ENCODE assay signal across 24 cellular contexts in the genomic region with DNA sequence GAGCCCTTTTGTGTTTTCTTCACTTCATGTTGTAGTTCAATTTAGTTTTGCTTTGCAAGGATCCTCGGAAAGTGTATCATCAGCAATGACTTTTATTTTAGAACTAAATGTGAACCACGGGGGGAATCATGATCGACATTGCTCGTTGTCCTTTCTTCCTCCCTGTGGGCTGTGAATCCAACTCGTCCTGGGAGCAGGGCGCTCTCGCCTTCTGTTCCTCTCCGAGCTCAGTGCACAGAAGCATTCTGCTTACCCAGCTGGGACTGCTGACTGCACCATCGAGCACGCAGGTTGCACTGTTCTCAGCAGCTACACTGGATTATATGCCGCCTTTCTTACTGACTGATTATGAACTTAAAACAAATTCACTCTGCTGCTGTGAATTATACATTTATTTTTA.
DNase-seq lines count a peak whose midpoint lies in the region; FAIRE-seq lines count a peak whose summit lies in the region.
"Had no signal": no experiment of that assay in that cellular context is flagged by ENCODE, and none has a peak within 500 bp of the region (broad histone marks: within the 10 kb centered on the region; RNA-seq: fewer than 3 reads in every experiment).

No MANE protein-coding gene starts in this region.

- H3K14ac ChIP-seq in mesenchymal stem cell (ENCODE audit: low read length in 2 of 2) = peak overlapping the region in 1 of 2 experiments; percentile 88

- H3K9ac ChIP-seq in mesenchymal stem cell (ENCODE audit: low read length) = no peak overlapping the region

- no peak overlapping the region for H2BK120ac ChIP-seq in mesenchymal stem cell (ENCODE audit: low read depth, low read length)

- no peaks in the 10 kb centered on the region for H3K9me3 ChIP-seq in mesenchymal stem cell (ENCODE audit: control insufficient read depth, low read length)
- H3K9me3 ChIP-seq: heart left ventricle, lower lobe of right lung, vagina had no signal

- peak overlapping the region; percentile 31 for H4K8ac ChIP-seq in mesenchymal stem cell (ENCODE audit: low read length)

- peaks cover 4% of the 10 kb centered on the region for H3K4me1 ChIP-seq in mesenchymal stem cell (ENCODE audit: control insufficient read depth, insufficient read depth, low read depth, low read length)
- H3K4me1 ChIP-seq: vagina had no signal

- no peak overlapping the region for H3K23ac ChIP-seq in mesenchymal stem cell (ENCODE audit: low read length in 2 of 2)

- FAIRE-seq in GM19239 (lab: Jason Lieb, UNC) = no peak
- FAIRE-seq: A204.1, islet of Langerhans, TTC549 had no signal

- no peak overlapping the region for H2BK5ac ChIP-seq in mesenchymal stem cell (ENCODE audit: low read depth, low read length, poor library complexity, severe bottlenecking)

- no peak overlapping the region for H2AK5ac ChIP-seq in mesenchymal stem cell (ENCODE audit: low read length, severe bottlenecking)

- DNase-seq in NCI-H1694 treated with DMSO at 0.1 percent for 48 hours (lab: John Stamatoyannopoulos, UW) (peak; percentile 3), NCI-H1694 (lab: John Stamatoyannopoulos, UW) (no peak), astrocyte of the hippocampus (ENCODE audit: low read depth, low spot score) (peak; percentile 45), mesenchymal stem cell (no peak), substantia nigra (lab: John Stamatoyannopoulos, UW) (peak in 41 of 49 donors; percentile 12 to 72 (median 44)), GM19239 (ENCODE audit: insufficient read length, low spot score) (no peak), NCI-H82 treated with DMSO at 0.1 percent for 48 hours (lab: John Stamatoyannopoulos, UW; ENCODE audit: unreplicated experiment) (no peak), DMS53 (lab: John Stamatoyannopoulos, UW) (no peak)
- DNase-seq: activated CD4-positive, alpha-beta T cell treated with anti-CD3 and anti-CD28 coated beads, Interleukin-2, amount 10 ng/mL, durations not matched to agents 24 days and 14 days; central memory CD4-positive, alpha-beta T cell; DMS153; heart left ventricle; lower lobe of right lung; MM.1S; naive B cell; NCI-H187; stimulated activated CD4-positive, alpha-beta T cell treated with anti-CD3 and anti-CD28 coated beads, Interleukin-4, amount 100 ng/mL, for 24 hours had no signal

- H3K18ac ChIP-seq in mesenchymal stem cell (ENCODE audit: low read depth in 1 of 2, low read length in 2 of 2) = no peak overlapping the region

- H3K4me3 ChIP-seq in mesenchymal stem cell (ENCODE audit: insufficient read depth in 1 of 2, low read depth in 1 of 2, low read length in 2 of 2) = no peak overlapping the region
- H3K4me3 ChIP-seq: heart left ventricle, lower lobe of right lung, smooth muscle cell, vagina had no signal

- H2AFZ ChIP-seq in mesenchymal stem cell (ENCODE audit: low read depth, low read length) = no peak overlapping the region

- H3K4ac ChIP-seq in mesenchymal stem cell (ENCODE audit: low read depth in 1 of 2, low read length in 2 of 2) = no peak overlapping the region

- WGBS in mesenchymal stem cell = 85% methylated on average over 11 of the region's 11 CpGs

- H4K91ac ChIP-seq in mesenchymal stem cell (ENCODE audit: low read length) = no peak overlapping the region

- H3K79me1 ChIP-seq in mesenchymal stem cell (replicated peaks; ENCODE audit: low read length, poor library complexity, severe bottlenecking) = no peaks in the 10 kb centered on the region

- H3K27me3 ChIP-seq in mesenchymal stem cell (ENCODE audit: control insufficient read depth in 1 of 2, insufficient read depth in 1 of 2, low read length in 2 of 2) = peaks cover 0 to 5% of the 10 kb centered on the region in 2 experiments
- H3K27me3 ChIP-seq: heart left ventricle, vagina had no signal

- H3K27ac ChIP-seq in mesenchymal stem cell (ENCODE audit: low read length, poor library complexity, severe bottlenecking) = no peak overlapping the region
- H3K27ac ChIP-seq in substantia nigra (ENCODE audit: low read depth, low read length, poor library complexity, severe bottlenecking) = peak overlapping the region; percentile 36
- H3K27ac ChIP-seq: C4-2B, heart left ventricle, HL-60, lower lobe of right lung, vagina had no signal

- H3K36me3 ChIP-seq in mesenchymal stem cell (ENCODE audit: control insufficient read depth in 1 of 2, insufficient read depth in 2 of 2, low read depth in 1 of 2, low read length in 2 of 2) = no peaks in the 10 kb centered on the region
- H3K36me3 ChIP-seq: heart left ventricle, lower lobe of right lung, vagina had no signal

- H2BK15ac ChIP-seq in mesenchymal stem cell (ENCODE audit: low read depth, poor library complexity, severe bottlenecking) = no peak overlapping the region

- no peak overlapping the region for H3K4me2 ChIP-seq in mesenchymal stem cell (ENCODE audit: low read length, poor library complexity, severe bottlenecking)
- H3K4me2 ChIP-seq: smooth muscle cell had no signal

- peak overlapping the region in 1 of 2 experiments; percentile 59 for H2BK12ac ChIP-seq in mesenchymal stem cell (ENCODE audit: low read length in 2 of 2)

Comparison
In these comparisons a context has a peak if more than half of its experiments do, and no peak if none do; other contexts are left out.
1. DNase-seq: peak in NCI-H1694 treated with DMSO at 0.1 percent for 48 hours (single experiment), astrocyte of the hippocampus (single experiment) and substantia nigra (41 of 49); none in NCI-H1694 (single experiment), mesenchymal stem cell (single experiment), GM19239 (single experiment), NCI-H82 treated with DMSO at 0.1 percent for 48 hours (single experiment) and DMS53 (single experiment).